ENCODE assay signal across 1 cellular context in genomic region chr16:19068237-19068815, GRCh38.
TF ChIP-seq lines count a peak whose summit lies in the region.

No MANE protein-coding gene starts in this region.

TF ChIP-seq in HEK293, 187 proteins besides CTCF, POLR2A, EP300 and RAD21 (continued from another document):
- TF ChIP-seq, protein P1, sequence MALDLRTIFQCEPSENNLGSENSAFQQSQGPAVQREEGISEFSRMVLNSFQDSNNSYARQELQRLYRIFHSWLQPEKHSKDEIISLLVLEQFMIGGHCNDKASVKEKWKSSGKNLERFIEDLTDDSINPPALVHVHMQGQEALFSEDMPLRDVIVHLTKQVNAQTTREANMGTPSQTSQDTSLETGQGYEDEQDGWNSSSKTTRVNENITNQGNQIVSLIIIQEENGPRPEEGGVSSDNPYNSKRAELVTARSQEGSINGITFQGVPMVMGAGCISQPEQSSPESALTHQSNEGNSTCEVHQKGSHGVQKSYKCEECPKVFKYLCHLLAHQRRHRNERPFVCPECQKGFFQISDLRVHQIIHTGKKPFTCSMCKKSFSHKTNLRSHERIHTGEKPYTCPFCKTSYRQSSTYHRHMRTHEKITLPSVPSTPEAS (tag by site-specific recombination; IDR thresholded peaks at IDR 0.05): no peak
